Comparison of ENCODE assay signal across 10 cellular contexts in genomic region chr12:120101617-120102016, GRCh38. TPM values are rescaled to one million over a fixed set of nuclear protein-coding genes. Genes with fewer than 3 reads are reported as not detected.
A peak's percentile ranks its signal among the peaks of the same experiment; 100 is the strongest.
DNase-seq lines count a peak whose midpoint lies in the region; ATAC-seq and TF ChIP-seq lines count a peak whose summit lies in the region.
"Had no signal": no experiment of that assay in that cellular context is flagged by ENCODE, and none has a peak within 500 bp of the region (broad histone marks: within the 10 kb centered on the region; RNA-seq: fewer than 3 reads in every experiment).

No MANE protein-coding gene starts in this region.

- intact Hi-C loops in transverse colon (cut with DNase I; ENCODE audit: low total_unique reads), result no loop called here

- no peak overlapping the region for H3K4me3 ChIP-seq in transverse colon

- TF ChIP-seq CTCF in mesothelial cell of epicardium (IDR thresholded peaks at IDR 0.05; ENCODE audit: unreplicated experiment), result no peak
- no peak for TF ChIP-seq CTCF in transverse colon (IDR thresholded peaks at IDR 0.05)

- H3K4me1 Mint-ChIP-seq in activated naive CD8-positive, alpha-beta T cell (ENCODE audit: low read depth), result peaks cover 18% of the 10 kb centered on the region
- H3K4me1 Mint-ChIP-seq in mesothelial cell of epicardium, result peaks cover 11% of the 10 kb centered on the region

- DNase-seq in activated naive CD4-positive, alpha-beta T cell treated with anti-CD3 and anti-CD28 coated beads, Interleukin-2, amount 50 U/mL, for 72 hours (ENCODE audit: low spot score in 2 of 2), result no peak
- no peak for DNase-seq in activated naive CD4-positive, alpha-beta T cell (lab: John Stamatoyannopoulos, UW)
- DNase-seq in mesothelial cell of epicardium (ENCODE audit: low spot score in 2 of 2, unreplicated experiment in 2 of 2) (no peak), transverse colon (no peak), NCI-H524 (lab: John Stamatoyannopoulos, UW) (no peak), NCI-H1105 treated with DMSO at 0.1 percent for 48 hours (lab: John Stamatoyannopoulos, UW) (no peak), NCI-H345 treated with DMSO at 0.1 percent for 48 hours (lab: John Stamatoyannopoulos, UW; ENCODE audit: unreplicated experiment) (no peak)
- DNase-seq: kidney glomerular epithelial cell, NCI-H1694 treated with DMSO at 0.1 percent for 48 hours had no signal

- H3K36me3 Mint-ChIP-seq in activated naive CD4-positive, alpha-beta T cell treated with anti-CD3 and anti-CD28 coated beads, Interleukin-2, amount 50 U/mL, for 72 hours, result peaks cover 0 to 5% of the 10 kb centered on the region in 2 donors
- H3K36me3 Mint-ChIP-seq in activated naive CD8-positive, alpha-beta T cell, result peaks cover 4% of the 10 kb centered on the region
- H3K36me3 Mint-ChIP-seq in mesothelial cell of epicardium, result peaks cover 23% of the 10 kb centered on the region

- H3K27me3 ChIP-seq in transverse colon, result no peaks in the 10 kb centered on the region

- no peak for ATAC-seq in activated naive CD4-positive, alpha-beta T cell treated with anti-CD3 and anti-CD28 coated beads, Interleukin-2, amount 50 U/mL, for 72 hours

- H3K9me3 Mint-ChIP-seq in activated naive CD4-positive, alpha-beta T cell treated with anti-CD3 and anti-CD28 coated beads, Interleukin-2, amount 50 U/mL, for 72 hours, result no peaks in the 10 kb centered on the region
- no peaks in the 10 kb centered on the region for H3K9me3 Mint-ChIP-seq in activated naive CD8-positive, alpha-beta T cell (ENCODE audit: low read depth)
- no peaks in the 10 kb centered on the region for H3K9me3 Mint-ChIP-seq in mesothelial cell of epicardium

- no peaks in the 10 kb centered on the region for H3K27me3 Mint-ChIP-seq in activated naive CD8-positive, alpha-beta T cell
- H3K27me3 Mint-ChIP-seq in mesothelial cell of epicardium (ENCODE audit: low read depth), result no peaks in the 10 kb centered on the region

- peaks cover 0 to 19% (median 7%) of the 10 kb centered on the region in 4 donors for H3K36me3 ChIP-seq in transverse colon

- peak overlapping the region in 3 of 4 donors; percentile 27 to 55 (median 46) for H3K27ac ChIP-seq in transverse colon

- H3K9me3 ChIP-seq in transverse colon, result no peaks in the 10 kb centered on the region

- no peak for TF ChIP-seq EP300 in transverse colon (IDR thresholded peaks at IDR 0.05; ENCODE audit: low read depth)

- peak overlapping the region; percentile 76 to 95 for H3K27ac Mint-ChIP-seq in activated naive CD4-positive, alpha-beta T cell treated with anti-CD3 and anti-CD28 coated beads, Interleukin-2, amount 50 U/mL, for 72 hours
- H3K27ac Mint-ChIP-seq in activated naive CD8-positive, alpha-beta T cell, result peak overlapping the region; percentile 58
- peak overlapping the region; percentile 78 for H3K27ac Mint-ChIP-seq in mesothelial cell of epicardium

- TF ChIP-seq POLR2A in transverse colon (IDR thresholded peaks at IDR 0.05), result no peak

- H3K4me3 Mint-ChIP-seq in activated naive CD8-positive, alpha-beta T cell, result no peak overlapping the region
- no peak overlapping the region for H3K4me3 Mint-ChIP-seq in mesothelial cell of epicardium

- in situ Hi-C loops in transverse colon (cut with MboI; ENCODE audit: low pct_ligation_motif_present in 1 of 4, low pct_unique_long_range_greater_than_20kb in 1 of 4, low sequenced_read_pairs in 3 of 4), result no loop called here

- 59 to 85% methylated on average over 5 to 9 of the region's 13 CpGs for WGBS in transverse colon (ENCODE audit: low coverage in 1 of 2), 2 donors

- H3K4me1 ChIP-seq in transverse colon, result peaks cover 17 to 33% (median 22%) of the 10 kb centered on the region in 4 donors

RNA-seq across cellular contexts. Expression of gene RAB35, which starts 14.9 kb away (rescaled TPM):
- total RNA-seq in activated naive CD4-positive, alpha-beta T cell treated with anti-CD3 and anti-CD28 coated beads, Interleukin-2, amount 50 U/mL, for 72 hours, result 10 to 100 TPM; 38.7 to 59.6 TPM
- total RNA-seq in mesothelial cell of epicardium (28.1 to 36.5 TPM (median 33.2 TPM) in 3 replicates), transverse colon (10 to 100 TPM; 16.9 to 26.2 (median 22.2) TPM)
